In genomic region chr19:7069904-7070226, GRCh38 we compare ENCODE assay signal across 1 cellular context.
TF ChIP-seq lines count a peak whose summit lies in the region.

No MANE protein-coding gene starts in this region.

TF ChIP-seq in IMR-90, 13 proteins besides CTCF, POLR2A, EP300 and RAD21 (continued from another document):
- TF ChIP-seq SMC3 (IDR thresholded peaks at IDR 0.05; ENCODE audit: low read depth, low read length) (no peak), MAFK (IDR thresholded peaks at IDR 0.05; ENCODE audit: low read depth, low read length) (no peak), USF2 (IDR thresholded peaks at IDR 0.05; ENCODE audit: low read depth, low read length) (no peak), CEBPB (IDR thresholded peaks at IDR 0.05; ENCODE audit: low read depth, low read length) (no peak), BHLHE40 (IDR thresholded peaks at IDR 0.05; ENCODE audit: low read depth, low read length) (no peak), NFE2L2 (IDR thresholded peaks at IDR 0.05; ENCODE audit: low read depth, low read length) (no peak), FOS (IDR thresholded peaks at IDR 0.05; ENCODE audit: low read depth, low read length) (no peak), CHD1 (IDR thresholded peaks at IDR 0.05; ENCODE audit: low read depth, low read length) (no peak), MAZ (IDR thresholded peaks at IDR 0.05; ENCODE audit: borderline replicate concordance, low read depth, low read length) (no peak), RCOR1 (IDR thresholded peaks at IDR 0.05; ENCODE audit: insufficient replicate concordance, low read length) (no peak), MXI1 (IDR thresholded peaks at IDR 0.05; ENCODE audit: borderline replicate concordance, low read depth, low read length) (no peak)
